ENCODE assay signal across 1 cellular context in the genomic region with DNA sequence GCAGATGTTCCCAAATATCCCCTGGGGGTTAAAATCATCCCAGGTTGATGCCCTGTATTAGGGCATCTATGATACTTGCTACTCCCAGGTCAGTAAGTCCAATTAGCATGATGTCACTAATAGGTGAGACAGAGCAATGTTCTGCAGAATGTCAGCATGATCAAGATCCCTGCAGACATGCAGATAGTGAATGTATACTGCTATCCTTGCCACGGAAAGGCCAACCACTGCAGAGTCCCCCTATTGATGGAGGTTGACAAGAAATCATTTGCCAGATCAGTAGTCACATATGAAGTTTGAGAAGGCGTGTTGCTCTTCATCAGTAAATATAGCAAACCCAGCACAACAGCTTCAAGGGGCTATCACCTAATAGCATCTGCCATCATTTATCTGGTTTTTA.
TF ChIP-seq lines count a peak whose summit lies in the region.

No MANE protein-coding gene starts in this region.

TF ChIP-seq in HEK293, 187 proteins besides CTCF, POLR2A, EP300 and RAD21 (continued from another document):
- no peak for TF ChIP-seq RBAK (tag by site-specific recombination; IDR thresholded peaks at IDR 0.05)
